In genomic region chr19:33740811-33741396, GRCh38 we compare ENCODE assay signal across 10 cellular contexts. TPM values are rescaled to one million over a fixed set of nuclear protein-coding genes. Genes with fewer than 3 reads are reported as not detected.
DNase-seq lines count a peak whose midpoint lies in the region; ATAC-seq and TF ChIP-seq lines count a peak whose summit lies in the region.
"Had no signal": no experiment of that assay in that cellular context is flagged by ENCODE, and none has a peak within 500 bp of the region (broad histone marks: within the 10 kb centered on the region; RNA-seq: fewer than 3 reads in every experiment).

No MANE protein-coding gene starts in this region.

- H3K36me3 Mint-ChIP-seq in mesothelial cell of epicardium: no peaks in the 10 kb centered on the region
- H3K36me3 Mint-ChIP-seq: T-cell had no signal

- intact Hi-C loops in body of pancreas (cut with DNase I): no loop called here

- DNase-seq in GM04504 (ENCODE audit: low read depth) (peak; percentile 8), M059J (ENCODE audit: low read depth) (peak; percentile 38), body of pancreas (peak; percentile 23 to 45 (median 28)), mesothelial cell of epicardium (ENCODE audit: low spot score in 2 of 2, unreplicated experiment in 2 of 2) (peak; percentile 62 to 71), NCI-H2107 (lab: John Stamatoyannopoulos, UW) (no peak)
- DNase-seq in effector CD8-positive, alpha-beta T cell (lab: John Stamatoyannopoulos, UW): no peak

- H3K27me3 Mint-ChIP-seq in mesothelial cell of epicardium (ENCODE audit: low read depth): peaks cover 30% of the 10 kb centered on the region

- no peak overlapping the region for H3K27ac Mint-ChIP-seq in mesothelial cell of epicardium
- H3K27ac Mint-ChIP-seq: T-cell had no signal

- no peak overlapping the region for H3K27ac ChIP-seq in body of pancreas
- H3K27ac ChIP-seq: epithelial cell of prostate had no signal

- TF ChIP-seq CTCF in body of pancreas (IDR thresholded peaks at IDR 0.05) (no peak), mesothelial cell of epicardium (IDR thresholded peaks at IDR 0.05; ENCODE audit: unreplicated experiment) (no peak)

- no peak for TF ChIP-seq POLR2A in body of pancreas (IDR thresholded peaks at IDR 0.05)

- H3K4me1 Mint-ChIP-seq in mesothelial cell of epicardium: no peaks in the 10 kb centered on the region
- H3K4me1 Mint-ChIP-seq: T-cell had no signal

- H3K4me3 Mint-ChIP-seq in mesothelial cell of epicardium: no peak overlapping the region
- H3K4me3 Mint-ChIP-seq: T-cell had no signal

- H3K27me3 ChIP-seq in body of pancreas: no peaks in the 10 kb centered on the region

- H3K9me3 ChIP-seq in body of pancreas: no peaks in the 10 kb centered on the region

- WGBS in body of pancreas, 2 donors: 9 to 14% methylated on average over 8 to 9 of the region's 9 CpGs

- H3K9me3 Mint-ChIP-seq in mesothelial cell of epicardium: no peaks in the 10 kb centered on the region

- H3K4me3 ChIP-seq in body of pancreas: no peak overlapping the region

- H3K36me3 ChIP-seq in body of pancreas (replicated peaks in 1 of 2; ENCODE audit: insufficient read depth in 1 of 2, low read depth in 2 of 2): no peaks in the 10 kb centered on the region

- ATAC-seq in body of pancreas (no peak), HG03457 (IDR thresholded peaks at IDR 0.05; ENCODE audit: unreplicated experiment) (no peak), HG02588 (IDR thresholded peaks at IDR 0.05; ENCODE audit: unreplicated experiment) (no peak)
- ATAC-seq: T-cell had no signal

- H3K4me1 ChIP-seq in body of pancreas: no peaks in the 10 kb centered on the region

RNA-seq across cellular contexts. Expression of gene KCTD15, which starts 55.8 kb away (rescaled TPM):
- total RNA-seq in M059J (2014; rRNA removed; shearing (Covaris generic)): 26.6 and 29.0 TPM in 2 replicates
- total RNA-seq in body of pancreas (10 to 100 TPM; 31.6 to 52.1 TPM), mesothelial cell of epicardium (48.1 to 51.6 TPM (median 49.1 TPM) in 3 replicates)

Comparison
In these comparisons a context has a peak if more than half of its experiments do, and no peak if none do; other contexts are left out.
1. DNase-seq: peak in GM04504 (single experiment), M059J (single experiment), body of pancreas (4 of 4) and mesothelial cell of epicardium (2 of 2); none in effector CD8-positive, alpha-beta T cell (single experiment) and NCI-H2107 (single experiment).